Comparison of ENCODE assay signal across 8 cellular contexts in genomic region chr3:30227571-30228301, GRCh38.
A peak's percentile ranks its signal among the peaks of the same experiment; 100 is the strongest.
DNase-seq lines count a peak whose midpoint lies in the region; ATAC-seq, FAIRE-seq and TF ChIP-seq lines count a peak whose summit lies in the region.

No MANE protein-coding gene starts in this region.

- H3K4me3 ChIP-seq in keratinocyte (ENCODE audit: control insufficient read depth in 2 of 3, extremely low read depth in 1 of 3, insufficient read depth in 2 of 3, low read depth in 1 of 3, low read length in 3 of 3): no peak overlapping the region
- H3K4me3 ChIP-seq in aorta (ENCODE audit: low read length in 2 of 2): no peak overlapping the region
- H3K4me3 ChIP-seq in HAP-1: no peak overlapping the region

- peak overlapping the region; percentile 20 for H3K4me2 ChIP-seq in keratinocyte (ENCODE audit: control insufficient read depth, extremely low read depth, insufficient read depth, low read depth, low read length)

- no peaks in the 10 kb centered on the region for H3K9me1 ChIP-seq in keratinocyte (ENCODE audit: control insufficient read depth, extremely low read depth, insufficient read depth, low read length)

- WGBS in aorta, 2 donors: 1 to 3% methylated on average over 2 of the region's 2 CpGs

- H3K9ac ChIP-seq in keratinocyte (ENCODE audit: control insufficient read depth, extremely low read depth, insufficient read depth, low read length): no peak overlapping the region

- H3K4me1 Mint-ChIP-seq in activated naive CD8-positive, alpha-beta T cell treated with anti-CD3 and anti-CD28 coated beads for 36 hours: peaks cover 17% of the 10 kb centered on the region
- H3K4me1 Mint-ChIP-seq in naive thymus-derived CD8-positive, alpha-beta T cell: peaks cover 12 to 20% (median 19%) of the 10 kb centered on the region in 4 donors

- ATAC-seq in Right ventricle myocardium inferior (peak; percentile 74), aorta (ENCODE audit: low FRiP score) (peak; percentile 75)
- ATAC-seq in naive thymus-derived CD8-positive, alpha-beta T cell: no peak

- H3K27ac Mint-ChIP-seq in activated naive CD8-positive, alpha-beta T cell treated with anti-CD3 and anti-CD28 coated beads for 36 hours: peak overlapping the region; percentile 65
- H3K27ac Mint-ChIP-seq in naive thymus-derived CD8-positive, alpha-beta T cell: peak overlapping the region in 5 of 10 donors; percentile 1 to 76 (median 41)

- no peak overlapping the region for H3K4me3 Mint-ChIP-seq in activated naive CD8-positive, alpha-beta T cell treated with anti-CD3 and anti-CD28 coated beads for 36 hours
- peak overlapping the region in 5 of 10 donors; percentile 42 to 69 (median 61) for H3K4me3 Mint-ChIP-seq in naive thymus-derived CD8-positive, alpha-beta T cell

- H3K9me3 Mint-ChIP-seq in activated naive CD8-positive, alpha-beta T cell treated with anti-CD3 and anti-CD28 coated beads for 36 hours: peaks cover 2% of the 10 kb centered on the region
- H3K9me3 Mint-ChIP-seq in naive thymus-derived CD8-positive, alpha-beta T cell: no peaks in the 10 kb centered on the region

- H3K27me3 ChIP-seq in keratinocyte (ENCODE audit: control insufficient read depth, extremely low read depth, insufficient read depth, low read length): no peaks in the 10 kb centered on the region
- H3K27me3 ChIP-seq in aorta (ENCODE audit: control insufficient read depth in 1 of 2, insufficient read depth in 2 of 2, low read length in 1 of 2): no peaks in the 10 kb centered on the region
- H3K27me3 ChIP-seq in HAP-1 (ENCODE audit: low read depth): no peaks in the 10 kb centered on the region

- H3K27me3 Mint-ChIP-seq in activated naive CD8-positive, alpha-beta T cell treated with anti-CD3 and anti-CD28 coated beads for 36 hours: no peaks in the 10 kb centered on the region
- H3K27me3 Mint-ChIP-seq in naive thymus-derived CD8-positive, alpha-beta T cell: peaks cover 0 to 2% (median 0%) of the 10 kb centered on the region in 5 donors

- in situ Hi-C loops in HAP-1 (cut with MboI; ENCODE audit: low sequenced_read_pairs): no loop called here

- DNase-seq in Right ventricle myocardium inferior (ENCODE audit: missing footprints) (no peak), cardiac septum (ENCODE audit: low spot score) (no peak), keratinocyte (ENCODE audit: low read depth, low spot score) (peak; percentile 4), aorta (no peak), HAP-1 (ENCODE audit: low spot score in 2 of 2) (no peak), DMS53 treated with DMSO at 0.1 percent for 48 hours (lab: John Stamatoyannopoulos, UW; ENCODE audit: unreplicated experiment) (no peak)
- no peak for DNase-seq in activated naive CD8-positive, alpha-beta T cell treated with anti-CD3 and anti-CD28 coated beads for 36 hours
- DNase-seq in naive thymus-derived CD8-positive, alpha-beta T cell: no peak

- intact Hi-C loops in Right ventricle myocardium inferior (cut with DNase I) (no loop called here), cardiac septum (cut with DNase I) (loop anchor here (5.0 to 10.0 kb wide), 3 partner anchors 125 to 457 kb away; no protein-coding TSS in a partner anchor), aorta (cut with DNase I) (no loop called here)

- no peaks in the 10 kb centered on the region for H3K79me2 ChIP-seq in keratinocyte (ENCODE audit: control insufficient read depth, insufficient read depth, low read length)

- H3K4me1 ChIP-seq in keratinocyte (ENCODE audit: control insufficient read depth, extremely low read depth, insufficient read depth, low read length): peaks cover 9% of the 10 kb centered on the region
- H3K4me1 ChIP-seq in aorta (ENCODE audit: control insufficient read depth in 1 of 2, insufficient read depth in 2 of 2, low read length in 2 of 2): peaks cover 5 to 6% of the 10 kb centered on the region in 2 donors
- peaks cover 12% of the 10 kb centered on the region for H3K4me1 ChIP-seq in HAP-1

- H3K27ac ChIP-seq in keratinocyte (ENCODE audit: control insufficient read depth, insufficient read depth, low read length) (no peak overlapping the region), aorta (ENCODE audit: low read depth in 1 of 2, low read length in 2 of 2) (no peak overlapping the region)

- H3K36me3 Mint-ChIP-seq in activated naive CD8-positive, alpha-beta T cell treated with anti-CD3 and anti-CD28 coated beads for 36 hours: peaks cover 10% of the 10 kb centered on the region
- no peaks in the 10 kb centered on the region for H3K36me3 Mint-ChIP-seq in naive thymus-derived CD8-positive, alpha-beta T cell

- no peak for TF ChIP-seq CTCF in keratinocyte (optimal IDR thresholded peaks at IDR 0.05 in 1 of 3, IDR thresholded peaks at IDR 0.05 in 1 of 3, conservative IDR thresholded peaks at IDR 0.05 in 1 of 3; ENCODE audit: extremely low read depth in 1 of 3, insufficient read depth in 2 of 3, low read length in 3 of 3)

- dilution Hi-C loops in keratinocyte (cut with MboI; ENCODE audit: extremely low pct_ligation_motif_present, low sequenced_read_pairs): no loop called here

- no peaks in the 10 kb centered on the region for H4K20me1 ChIP-seq in keratinocyte (ENCODE audit: control insufficient read depth, extremely low read depth, insufficient read depth, low read length)

- POLR2A ChIA-PET in naive thymus-derived CD8-positive, alpha-beta T cell (lab: Charles Lee): no interaction called here

- H3K9me3 ChIP-seq in keratinocyte (ENCODE audit: control insufficient read depth, low read depth, low read length): no peaks in the 10 kb centered on the region
- H3K9me3 ChIP-seq in aorta (ENCODE audit: control insufficient read depth, low read length): no peaks in the 10 kb centered on the region
- no peaks in the 10 kb centered on the region for H3K9me3 ChIP-seq in HAP-1

- H2AFZ ChIP-seq in keratinocyte (ENCODE audit: control insufficient read depth, low read length): peak overlapping the region; percentile 17

- peak; percentile 81 for FAIRE-seq in keratinocyte (lab: Jason Lieb, UNC)

- H3K36me3 ChIP-seq in keratinocyte (ENCODE audit: control insufficient read depth in 2 of 2, extremely low read depth in 1 of 2, insufficient read depth in 2 of 2, low read length in 2 of 2) (no peaks in the 10 kb centered on the region), aorta (ENCODE audit: control insufficient read depth in 1 of 2, insufficient read depth in 2 of 2, low read length in 1 of 2) (no peaks in the 10 kb centered on the region), HAP-1 (replicated peaks) (no peaks in the 10 kb centered on the region)

Comparison
In these comparisons a context has a peak if more than half of its experiments do, and no peak if none do; other contexts are left out.
1. ATAC-seq: peak in Right ventricle myocardium inferior (single experiment) and aorta (single experiment); none in naive thymus-derived CD8-positive, alpha-beta T cell (0 of 2).